ENCODE assay signal across 1 cellular context in genomic region chr5:154842689-154843530, GRCh38.
TF ChIP-seq lines count a peak whose summit lies in the region.

No MANE protein-coding gene starts in this region.

TF ChIP-seq in HepG2, 621 proteins besides CTCF, POLR2A, EP300 and RAD21 (continued from another document and continues in another):
- TF ChIP-seq FOXP4 (CRISPR knock-in tag; IDR thresholded peaks at IDR 0.05) (peak; percentile 99), MXD3 (CRISPR knock-in tag; IDR thresholded peaks at IDR 0.05) (no peak), KAT7 (CRISPR knock-in tag; IDR thresholded peaks at IDR 0.05; ENCODE audit: borderline replicate concordance) (no peak; the same call in 1 of the 2 replicates), CREB3 (CRISPR knock-in tag; IDR thresholded peaks at IDR 0.05) (no peak), MTA3 (CRISPR knock-in tag; IDR thresholded peaks at IDR 0.05) (no peak), TAF15 (IDR thresholded peaks at IDR 0.05; ENCODE audit: low read depth, low read length, poor library complexity, severe bottlenecking) (no peak), ZNF770 (CRISPR knock-in tag; IDR thresholded peaks at IDR 0.05) (peak; percentile 90), ZBTB44 (CRISPR knock-in tag; IDR thresholded peaks at IDR 0.05) (no peak; the same call in 1 of the 2 replicates), MTF2 (CRISPR knock-in tag; IDR thresholded peaks at IDR 0.05; ENCODE audit: borderline replicate concordance) (no peak), RFX5 (IDR thresholded peaks at IDR 0.05; ENCODE audit: low read depth, low read length) (no peak), ZNF253 (CRISPR knock-in tag; IDR thresholded peaks at IDR 0.05; ENCODE audit: borderline replicate concordance) (no peak), CHD2 (IDR thresholded peaks at IDR 0.05; ENCODE audit: low read depth, low read length) (no peak), MED13 (CRISPR knock-in tag; IDR thresholded peaks at IDR 0.05) (peak; percentile 11; the same call in 1 of the 2 replicates), TP53 (CRISPR knock-in tag; conservative IDR thresholded peaks at IDR 0.05) (no peak), PHF20 (CRISPR knock-in tag; IDR thresholded peaks at IDR 0.05) (no peak; the same call in 1 of the 2 replicates), GLMP (CRISPR knock-in tag; IDR thresholded peaks at IDR 0.05; ENCODE audit: borderline replicate concordance) (no peak), CCDC6 (CRISPR knock-in tag; IDR thresholded peaks at IDR 0.05) (no peak), MTERF4 (CRISPR knock-in tag; IDR thresholded peaks at IDR 0.05) (no peak), GTF2F1 (IDR thresholded peaks at IDR 0.05; ENCODE audit: low read length) (no peak), TOPORS (CRISPR knock-in tag; IDR thresholded peaks at IDR 0.05) (0 out of 2 replicates have a peak, but pooled peaks have one; percentile 27), GATA4 (IDR thresholded peaks at IDR 0.05; ENCODE audit: borderline replicate concordance, low read depth) (peak; percentile 97), ARHGAP35 (CRISPR knock-in tag; IDR thresholded peaks at IDR 0.05; ENCODE audit: borderline replicate concordance) (no peak), ESRRA (CRISPR knock-in tag; IDR thresholded peaks at IDR 0.05; ENCODE audit: low read depth) (peak; percentile 43), XRCC5 (optimal IDR thresholded peaks at IDR 0.05; ENCODE audit: low read length) (no peak), IRF1 (CRISPR knock-in tag; IDR thresholded peaks at IDR 0.05; ENCODE audit: low read depth) (no peak), ELF3 (CRISPR knock-in tag; IDR thresholded peaks at IDR 0.05) (peak; percentile 88), HINFP (CRISPR knock-in tag; IDR thresholded peaks at IDR 0.05; ENCODE audit: low read depth) (no peak), ARID3A (IDR thresholded peaks at IDR 0.05; ENCODE audit: low read depth, low read length) (no peak), LRRFIP1 (CRISPR knock-in tag; conservative IDR thresholded peaks at IDR 0.05) (no peak), ZNF569 (CRISPR knock-in tag; IDR thresholded peaks at IDR 0.05; ENCODE audit: borderline replicate concordance) (no peak), ATF4 (CRISPR knock-in tag; IDR thresholded peaks at IDR 0.05) (peak in 1 of 2 experiments; percentile 36; a peak in 1 of 4 replicates), ZC3H13 (CRISPR knock-in tag; IDR thresholded peaks at IDR 0.05) (no peak)
